Comparison of ENCODE assay signal across 1 cellular context in genomic region chr15:66502491-66502890, GRCh38.
TF ChIP-seq lines count a peak whose summit lies in the region.

No MANE protein-coding gene starts in this region.

TF ChIP-seq in K562, 482 proteins besides CTCF, POLR2A, EP300 and RAD21:
- TF ChIP-seq MLLT1 (IDR thresholded peaks at IDR 0.05) (no peak), BRD4 (IDR thresholded peaks at IDR 0.05) (0 out of 2 replicates have a peak, but pooled peaks have one; percentile 60), CHAMP1 (IDR thresholded peaks at IDR 0.05) (no peak), RBFOX2 (IDR thresholded peaks at IDR 0.05; ENCODE audit: low read depth, low read length) (peak; percentile 55; the same call in 1 of the 2 replicates)
